In genomic region chr12:122123051-122123760, GRCh38 we compare ENCODE assay signal across 1 cellular context.
TF ChIP-seq lines count a peak whose summit lies in the region.

No MANE protein-coding gene starts in this region.

TF ChIP-seq in K562, 482 proteins besides CTCF, POLR2A, EP300 and RAD21 (continued from another document and continues in another):
- TF ChIP-seq CC2D1A (IDR thresholded peaks at IDR 0.05) = peak; percentile 79; the same call in 1 of the 2 replicates
- no peak for TF ChIP-seq ATF1 (CRISPR knock-in tag; IDR thresholded peaks at IDR 0.05)
- TF ChIP-seq ATF1 (tag; IDR thresholded peaks at IDR 0.05) = peak; percentile 28; the same call in 1 of the 2 replicates
- TF ChIP-seq IRF2 (CRISPR knock-in tag; IDR thresholded peaks at IDR 0.05) = no peak
- no peak for TF ChIP-seq FUS (optimal IDR thresholded peaks at IDR 0.05; ENCODE audit: low read depth, low read length)
- TF ChIP-seq TAF7 (tag; IDR thresholded peaks at IDR 0.05) = no peak
- no peak for TF ChIP-seq CREB1 (IDR thresholded peaks at IDR 0.05)
- TF ChIP-seq CREB1 (CRISPR knock-in tag; IDR thresholded peaks at IDR 0.05) = 0 out of 2 replicates have a peak, but pooled peaks have one; percentile 26
- TF ChIP-seq KDM5B (IDR thresholded peaks at IDR 0.05; ENCODE audit: insufficient replicate concordance, low read depth, low read length) = no peak
- no peak for TF ChIP-seq ETS1 (conservative IDR thresholded peaks at IDR 0.05; ENCODE audit: control insufficient read depth, low read depth, low read length)
- no peak for TF ChIP-seq MBD2 (IDR thresholded peaks at IDR 0.05; ENCODE audit: borderline replicate concordance, low read depth)
- 0 out of 2 replicates have a peak, but pooled peaks have one; percentile 28 for TF ChIP-seq ZNF395 (CRISPR knock-in tag; IDR thresholded peaks at IDR 0.05)
- TF ChIP-seq ZNF696 (CRISPR knock-in tag; conservative IDR thresholded peaks at IDR 0.05) = no peak
- peak; percentile 60 for TF ChIP-seq DEAF1 (CRISPR knock-in tag; IDR thresholded peaks at IDR 0.05)
- no peak for TF ChIP-seq CBX5 (IDR thresholded peaks at IDR 0.05; ENCODE audit: borderline replicate concordance, low read depth)
- TF ChIP-seq C11orf30 (IDR thresholded peaks at IDR 0.05; ENCODE audit: low read depth) = no peak
- 0 out of 2 replicates have a peak, but pooled peaks have one; percentile 15 for TF ChIP-seq KLF13 (tag; IDR thresholded peaks at IDR 0.05; ENCODE audit: borderline replicate concordance, low read depth)
- no peak for TF ChIP-seq KAT2B (IDR thresholded peaks at IDR 0.05; ENCODE audit: low read depth, low read length)
- TF ChIP-seq IRF1 (CRISPR knock-in tag; IDR thresholded peaks at IDR 0.05; ENCODE audit: borderline replicate concordance) = no peak
- no peak for TF ChIP-seq FOXM1 (IDR thresholded peaks at IDR 0.05; ENCODE audit: low read depth)
- no peak for TF ChIP-seq FOXM1 (CRISPR knock-in tag; IDR thresholded peaks at IDR 0.05; ENCODE audit: low read depth)
- no peak for TF ChIP-seq SETDB1 (IDR thresholded peaks at IDR 0.05; ENCODE audit: low read length)
- no peak for TF ChIP-seq KDM1A (IDR thresholded peaks at IDR 0.05)
- TF ChIP-seq PBX2 (CRISPR knock-in tag; IDR thresholded peaks at IDR 0.05; ENCODE audit: low read depth) = no peak
- TF ChIP-seq PBX2 (tag; conservative IDR thresholded peaks at IDR 0.05; ENCODE audit: low read depth) = no peak
- TF ChIP-seq CXXC5 (CRISPR knock-in tag; IDR thresholded peaks at IDR 0.05) = no peak
- TF ChIP-seq ZNF717 (CRISPR knock-in tag; IDR thresholded peaks at IDR 0.05) = no peak
- no peak for TF ChIP-seq ZFP36 (IDR thresholded peaks at IDR 0.05; ENCODE audit: low read depth, low read length, partially characterized antibody)
- no peak for TF ChIP-seq ZC3H11A (IDR thresholded peaks at IDR 0.05; ENCODE audit: low read depth, low read length)
- no peak for TF ChIP-seq BCOR (IDR thresholded peaks at IDR 0.05)
- TF ChIP-seq ARID2 (IDR thresholded peaks at IDR 0.05) = peak; percentile 33; the same call in 1 of the 2 replicates
- TF ChIP-seq JUNB (CRISPR knock-in tag; conservative IDR thresholded peaks at IDR 0.05) = no peak
- no peak for TF ChIP-seq WHSC1 (IDR thresholded peaks at IDR 0.05; ENCODE audit: low read length)
- no peak for TF ChIP-seq ZNF217 (CRISPR knock-in tag; IDR thresholded peaks at IDR 0.05)
- no peak for TF ChIP-seq ZNF444 (CRISPR knock-in tag; IDR thresholded peaks at IDR 0.05)
- no peak for TF ChIP-seq MAFG (tag; conservative IDR thresholded peaks at IDR 0.05)
- no peak for TF ChIP-seq KAT8 (IDR thresholded peaks at IDR 0.05; ENCODE audit: low read depth)
- TF ChIP-seq ZNF449 (CRISPR knock-in tag; IDR thresholded peaks at IDR 0.05) = no peak
- no peak for TF ChIP-seq THRAP3 (IDR thresholded peaks at IDR 0.05; ENCODE audit: borderline replicate concordance)
- TF ChIP-seq GTF2F1 (IDR thresholded peaks at IDR 0.05; ENCODE audit: low read depth, low read length) = no peak
- TF ChIP-seq NCOA4 (IDR thresholded peaks at IDR 0.05; ENCODE audit: partially characterized antibody) = no peak
- TF ChIP-seq ZNF778 (CRISPR knock-in tag; IDR thresholded peaks at IDR 0.05) = no peak
- no peak for TF ChIP-seq MED1 (CRISPR knock-in tag; IDR thresholded peaks at IDR 0.05; ENCODE audit: borderline replicate concordance)
- no peak for TF ChIP-seq ATF4 (CRISPR knock-in tag; IDR thresholded peaks at IDR 0.05)
- no peak for TF ChIP-seq ZBTB11 (CRISPR knock-in tag; IDR thresholded peaks at IDR 0.05)
- TF ChIP-seq TSC22D4 (tag; IDR thresholded peaks at IDR 0.05) = no peak
- no peak for TF ChIP-seq ZBTB43 (CRISPR knock-in tag; IDR thresholded peaks at IDR 0.05)
- no peak for TF ChIP-seq NR0B1 (IDR thresholded peaks at IDR 0.05; ENCODE audit: partially characterized antibody)
- peak; percentile 84 for TF ChIP-seq ZBTB7A (IDR thresholded peaks at IDR 0.05; ENCODE audit: borderline replicate concordance, control insufficient read depth, low read depth, low read length)
- peak; percentile 39 for TF ChIP-seq CTCFL (IDR thresholded peaks at IDR 0.05; ENCODE audit: borderline replicate concordance, insufficient read depth, low read depth, low read length, poor library complexity, severe bottlenecking)
